In genomic region chr21:34800797-34801518, GRCh38 we compare ENCODE assay signal across 12 cellular contexts.
DNase-seq lines count a peak whose midpoint lies in the region; ATAC-seq, FAIRE-seq and TF ChIP-seq lines count a peak whose summit lies in the region.
"Had no signal": no experiment of that assay in that cellular context is flagged by ENCODE, and none has a peak within 500 bp of the region (broad histone marks: within the 10 kb centered on the region; RNA-seq: fewer than 3 reads in every experiment).

No MANE protein-coding gene starts in this region.

- H3K27me3 ChIP-seq in astrocyte (ENCODE audit: insufficient read depth, low read length) (no peaks in the 10 kb centered on the region), hepatocyte (no peaks in the 10 kb centered on the region), skeletal muscle tissue (ENCODE audit: control insufficient read depth in 3 of 3, insufficient read depth in 3 of 3, low read length in 3 of 3) (no peaks in the 10 kb centered on the region)

- no peak overlapping the region for H2AFZ ChIP-seq in astrocyte (ENCODE audit: low read depth, low read length)
- no peak overlapping the region for H2AFZ ChIP-seq in hepatocyte

- DNase-seq in NK-92 treated with Interleukin-12 subunit alpha and Interleukin-12 subunit beta, amount 100 ng/mL, for 24 hours (lab: John Stamatoyannopoulos, UW) = peak; percentile 40
- DNase-seq in NK-92 (lab: John Stamatoyannopoulos, UW; ENCODE audit: unreplicated experiment) = no peak
- peak; percentile 49 for DNase-seq in astrocyte (ENCODE audit: low read depth)
- DNase-seq in hepatocyte (ENCODE audit: low spot score) = peak; percentile 30
- no peak for DNase-seq in C1 segment of cervical spinal cord (lab: John Stamatoyannopoulos, UW)
- no peak for DNase-seq in amniotic stem cell (lab: John Stamatoyannopoulos, UW)
- DNase-seq: activated CD4-positive, CD25-positive, alpha-beta regulatory T cell had no signal

- H3K9me2 ChIP-seq in hepatocyte (replicated peaks; ENCODE audit: insufficient read depth) = no peaks in the 10 kb centered on the region

- H3K9me3 ChIP-seq in astrocyte (ENCODE audit: insufficient read depth, low read depth, low read length) (no peaks in the 10 kb centered on the region), hepatocyte (ENCODE audit: low read depth) (no peaks in the 10 kb centered on the region), skeletal muscle tissue (ENCODE audit: control insufficient read depth in 3 of 3, low read length in 3 of 3) (no peaks in the 10 kb centered on the region)
- H3K9me3 ChIP-seq: thoracic aorta had no signal

- H3K4me3 ChIP-seq in astrocyte (ENCODE audit: insufficient read depth, low read depth, low read length) (no peak overlapping the region), hepatocyte (no peak overlapping the region), skeletal muscle tissue (ENCODE audit: low read length in 3 of 3) (no peak overlapping the region)
- H3K4me3 ChIP-seq: thoracic aorta had no signal

- no peak for ATAC-seq in GM21619 (IDR thresholded peaks at IDR 0.05; ENCODE audit: unreplicated experiment)

- peaks cover 52% of the 10 kb centered on the region for H4K20me1 ChIP-seq in astrocyte (ENCODE audit: insufficient read depth, low read length)
- H4K20me1 ChIP-seq in hepatocyte (ENCODE audit: insufficient read depth, poor library complexity, severe bottlenecking) = no peaks in the 10 kb centered on the region

- H3K27ac Mint-ChIP-seq in astrocyte (ENCODE audit: unreplicated experiment) = no peak overlapping the region
- H3K27ac Mint-ChIP-seq: activated T-helper 2 cell treated with anti-CD3 and anti-CD28 coated beads, Interferon-gamma antibody, Interleukin-2, Interleukin-4, amounts not matched to agents 10 μg/mL and 5 μg/mL and 100 μg/mL, durations not matched to agents 14 hours and 24 hours and 36 hours had no signal

- H3K27ac ChIP-seq in astrocyte (ENCODE audit: low read depth, low read length) (no peak overlapping the region), hepatocyte (peak overlapping the region; percentile 40), skeletal muscle tissue (ENCODE audit: low read depth, low read length) (peak overlapping the region; percentile 54)
- H3K27ac ChIP-seq: 22Rv1, thoracic aorta had no signal

- H3K79me2 ChIP-seq in astrocyte (ENCODE audit: insufficient read depth, low read length) (peaks cover 55% of the 10 kb centered on the region), hepatocyte (peaks cover 8% of the 10 kb centered on the region)

- H3K36me3 ChIP-seq in astrocyte (ENCODE audit: insufficient read depth, low read length) = peaks cover 53% of the 10 kb centered on the region
- no peaks in the 10 kb centered on the region for H3K36me3 ChIP-seq in hepatocyte (replicated peaks; ENCODE audit: insufficient read depth, low read depth)
- H3K36me3 ChIP-seq in skeletal muscle tissue (ENCODE audit: control insufficient read depth in 3 of 3, insufficient read depth in 3 of 3, low read length in 3 of 3) = peaks cover 3 to 17% (median 9%) of the 10 kb centered on the region in 3 donors
- H3K36me3 ChIP-seq: thoracic aorta had no signal

- no peak for FAIRE-seq in astrocyte (lab: Jason Lieb, UNC)

- no peak overlapping the region for H3K4me2 ChIP-seq in astrocyte (ENCODE audit: low read length)
- H3K4me2 ChIP-seq in hepatocyte = peak overlapping the region; percentile 48

- peaks cover 44% of the 10 kb centered on the region for H3K4me1 Mint-ChIP-seq in astrocyte (ENCODE audit: low read depth, unreplicated experiment)

- 53% methylated on average over 7 of the region's 7 CpGs for WGBS in hepatocyte (ENCODE audit: low lambda C conversion rate, missing lambda C conversion rate)

- no peak for TF ChIP-seq CTCF in astrocyte (IDR thresholded peaks at IDR 0.05; ENCODE audit: insufficient read depth, low read depth, low read length)
- no peak for TF ChIP-seq CTCF in hepatocyte (IDR thresholded peaks at IDR 0.05; ENCODE audit: poor library complexity)

- H3K4me1 ChIP-seq in astrocyte (ENCODE audit: insufficient read depth, low read length) (peaks cover 10% of the 10 kb centered on the region), hepatocyte (ENCODE audit: insufficient read depth) (peaks cover 45% of the 10 kb centered on the region), skeletal muscle tissue (ENCODE audit: control insufficient read depth in 3 of 3, insufficient read depth in 3 of 3, low read length in 3 of 3) (peaks cover 18 to 38% (median 36%) of the 10 kb centered on the region in 3 donors)

- no peaks in the 10 kb centered on the region for H3K27me3 Mint-ChIP-seq in astrocyte (ENCODE audit: low read depth, unreplicated experiment)

- H3K9ac ChIP-seq in astrocyte (ENCODE audit: low read length) (no peak overlapping the region), skeletal muscle tissue (ENCODE audit: low read depth in 1 of 3, low read length in 3 of 3) (no peak overlapping the region)

- peaks cover 48% of the 10 kb centered on the region for H3K36me3 Mint-ChIP-seq in astrocyte (ENCODE audit: low read depth, unreplicated experiment)

- H3K9me3 Mint-ChIP-seq in astrocyte (ENCODE audit: unreplicated experiment) = no peaks in the 10 kb centered on the region

- no peak overlapping the region for H3K4me3 Mint-ChIP-seq in astrocyte (ENCODE audit: unreplicated experiment)

Comparison
In these comparisons a context has a peak if more than half of its experiments do, and no peak if none do; other contexts are left out.
1. DNase-seq: peak in NK-92 treated with Interleukin-12 subunit alpha and Interleukin-12 subunit beta, amount 100 ng/mL, for 24 hours (single experiment), astrocyte (single experiment) and hepatocyte (single experiment); none in NK-92 (single experiment), C1 segment of cervical spinal cord (0 of 14) and amniotic stem cell (single experiment).